Comparison of ENCODE assay signal across 10 cellular contexts in genomic region chr9:76887003-76887821, GRCh38. TPM values are rescaled to one million over a fixed set of nuclear protein-coding genes. Genes with fewer than 3 reads are reported as not detected.
DNase-seq lines count a peak whose midpoint lies in the region; ATAC-seq lines count a peak whose summit lies in the region.
"Had no signal": no experiment of that assay in that cellular context is flagged by ENCODE, and none has a peak within 500 bp of the region (broad histone marks: within the 10 kb centered on the region; RNA-seq: fewer than 3 reads in every experiment).

No MANE protein-coding gene starts in this region.

- DNase-seq in AG08395 (ENCODE audit: low spot score) = peak; percentile 53
- DNase-seq in SK-MEL-5 (ENCODE audit: low read depth, low spot score) = peak; percentile 72
- peak; percentile 44 for DNase-seq in kidney glomerular epithelial cell (lab: John Stamatoyannopoulos, UW)
- no peak for DNase-seq in NCI-H345 treated with DMSO at 0.1 percent for 48 hours (lab: John Stamatoyannopoulos, UW; ENCODE audit: unreplicated experiment)
- DNase-seq in COR-L47 (lab: John Stamatoyannopoulos, UW) = no peak
- no peak for DNase-seq in middle frontal gyrus (ENCODE audit: extremely low spot score, low spot score)
- no peak for DNase-seq in GF-D8 (lab: John Stamatoyannopoulos, UW)
- DNase-seq: CD8-positive, alpha-beta T cell had no signal

- in situ Hi-C loops in SK-MEL-5 (cut with HindIII; ENCODE audit: low pct_unique_long_range_greater_than_20kb, low sequenced_read_pairs) = no loop called here

- peak; percentile 59 for ATAC-seq in GM21515 (IDR thresholded peaks at IDR 0.05; ENCODE audit: unreplicated experiment)
- ATAC-seq: activated CD4-positive, CD25-positive, alpha-beta regulatory T cell treated with anti-CD3 and anti-CD28 coated beads, Interleukin-2, amount 50 U/mL, for 24 hours; CD8-positive, alpha-beta T cell had no signal

RNA-seq across cellular contexts. Expression of gene PRUNE2, which starts 18.7 kb away (rescaled TPM):
- total RNA-seq in SK-MEL-5 (2014; rRNA removed; shearing (Covaris generic)) = 90.9 and 98.6 TPM in 2 replicates
- polyA plus RNA-seq in SK-MEL-5 (2015; cell fraction: cytosol; rRNA removed) = 51.0 and 75.0 TPM in 2 replicates
- polyA plus RNA-seq in SK-MEL-5 (2015; cell fraction: nucleus; rRNA removed) = 87.6 and 88.3 TPM in 2 replicates
- total RNA-seq: CD8-positive, alpha-beta T cell had no signal

Comparison
In these comparisons a context has a peak if more than half of its experiments do, and no peak if none do; other contexts are left out.
1. DNase-seq: peak in AG08395 (single experiment), SK-MEL-5 (single experiment) and kidney glomerular epithelial cell (single experiment); none in NCI-H345 treated with DMSO at 0.1 percent for 48 hours (single experiment), COR-L47 (single experiment), middle frontal gyrus (single experiment) and GF-D8 (single experiment).